ENCODE assay signal across 21 cellular contexts in genomic region chr1:19656134-19656779, GRCh38. TPM values are rescaled to one million over a fixed set of nuclear protein-coding genes. Genes with fewer than 3 reads are reported as not detected.
DNase-seq lines count a peak whose midpoint lies in the region; ATAC-seq, FAIRE-seq and TF ChIP-seq lines count a peak whose summit lies in the region.
"Had no signal": no experiment of that assay in that cellular context is flagged by ENCODE, and none has a peak within 500 bp of the region (broad histone marks: within the 10 kb centered on the region; RNA-seq: fewer than 3 reads in every experiment).

No MANE protein-coding gene starts in this region.

- H2BK12ac ChIP-seq in neuronal stem cell (ENCODE audit: low read length): no peak overlapping the region

- peak overlapping the region; percentile 7 for H3K4me3 Mint-ChIP-seq in endothelial cell (ENCODE audit: unreplicated experiment)
- H3K4me3 Mint-ChIP-seq: CD4-positive, CD25-positive, alpha-beta regulatory T cell had no signal

- no peaks in the 10 kb centered on the region for H3K36me3 Mint-ChIP-seq in endothelial cell (ENCODE audit: low read depth, unreplicated experiment)
- H3K36me3 Mint-ChIP-seq: CD4-positive, CD25-positive, alpha-beta regulatory T cell had no signal

- H2BK15ac ChIP-seq in neuronal stem cell (ENCODE audit: low read length): no peak overlapping the region

- no peak for ATAC-seq in left lobe of liver

- H3K27ac Mint-ChIP-seq in endothelial cell (ENCODE audit: unreplicated experiment): peak overlapping the region; percentile 33
- H3K27ac Mint-ChIP-seq: CD4-positive, CD25-positive, alpha-beta regulatory T cell had no signal

- H3K27me3 ChIP-seq in neuronal stem cell (ENCODE audit: control insufficient read depth in 3 of 3, insufficient read depth in 3 of 3, low read depth in 1 of 3, low read length in 3 of 3): peaks cover 0 to 2% (median 2%) of the 10 kb centered on the region in 3 experiments
- H3K27me3 ChIP-seq: BLaER1, Peyer's patch, SJSA1 had no signal

- H3K4me2 ChIP-seq in neuronal stem cell (ENCODE audit: insufficient read depth, low read length, poor library complexity, severe bottlenecking): no peak overlapping the region
- H3K4me2 ChIP-seq: BLaER1 had no signal

- TF ChIP-seq POLR2A in NB4 (IDR thresholded peaks at IDR 0.05; ENCODE audit: extremely low read depth, insufficient read length) (no peak), GM12892 (IDR thresholded peaks at IDR 0.05; ENCODE audit: low read depth, low read length) (no peak)

- FAIRE-seq in GM12892 (lab: Jason Lieb, UNC): no peak

- H3K9ac ChIP-seq in neuronal stem cell (ENCODE audit: low read depth, low read length, poor library complexity): no peak overlapping the region
- H3K9ac ChIP-seq: BLaER1, GM23248 had no signal

- DNase-seq in SIG-M5 treated with dmso at 0.1 percent for 504 hours (lab: John Stamatoyannopoulos, UW; ENCODE audit: unreplicated experiment) (peak; percentile 24), SIG-M5 (lab: John Stamatoyannopoulos, UW) (no peak), NB4 (ENCODE audit: low read depth) (peak; percentile 32), endothelial cell (ENCODE audit: low spot score) (no peak), neuronal stem cell (ENCODE audit: low spot score) (no peak), GM12892 (ENCODE audit: insufficient read length) (no peak), left lobe of liver (ENCODE audit: low spot score) (no peak)
- no peak for DNase-seq in stimulated activated CD4-positive, alpha-beta T cell treated with anti-CD3 and anti-CD28 coated beads, Interleukin-2, amount 100 ng/mL, for 24 hours
- DNase-seq: CD4-positive, CD25-positive, alpha-beta regulatory T cell; H9; Kasumi-1; NCI-H2029; NCI-H446 treated with DMSO at 0.1 percent for 48 hours; NCI-H526 treated with DMSO at 0.1 percent for 48 hours had no signal

- no peak for TF ChIP-seq CTCF in NB4 (IDR thresholded peaks at IDR 0.05; ENCODE audit: low read depth, low read length)
- TF ChIP-seq CTCF in endothelial cell (IDR thresholded peaks at IDR 0.05; ENCODE audit: unreplicated experiment): no peak

- no peak overlapping the region for H2AFZ ChIP-seq in neuronal stem cell (ENCODE audit: low read length)
- H2AFZ ChIP-seq: GM23248 had no signal

- no peaks in the 10 kb centered on the region for H3K79me1 ChIP-seq in neuronal stem cell (ENCODE audit: low read depth, low read length)

- H3K4me1 Mint-ChIP-seq in endothelial cell (ENCODE audit: unreplicated experiment): peaks cover 9% of the 10 kb centered on the region

- no peak overlapping the region for H3K4me3 ChIP-seq in NB4 (ENCODE audit: low read depth, low read length)
- no peak overlapping the region for H3K4me3 ChIP-seq in neuronal stem cell (ENCODE audit: low read length in 2 of 2)
- H3K4me3 ChIP-seq: BLaER1, GM23248, Peyer's patch, SJSA1 had no signal

- H2AK5ac ChIP-seq in neuronal stem cell (ENCODE audit: low read depth, low read length): peak overlapping the region; percentile 19

- peaks cover 1 to 20% of the 10 kb centered on the region in 2 donors for H3K4me1 ChIP-seq in neuronal stem cell (ENCODE audit: control insufficient read depth in 2 of 2, insufficient read depth in 1 of 2, low read depth in 1 of 2, low read length in 2 of 2)

- H3K4ac ChIP-seq in neuronal stem cell (ENCODE audit: low read length): no peak overlapping the region

- WGBS in neuronal stem cell (ENCODE audit: extremely low coverage in 2 of 2, insufficient read length in 2 of 2, insufficient replicate concordance in 1 of 2), 2 donors: no CpG with 5 or more reads among the region's 9 CpGs

- no peak overlapping the region for H3K18ac ChIP-seq in neuronal stem cell (ENCODE audit: low read length)

- no peak overlapping the region for H4K8ac ChIP-seq in neuronal stem cell (ENCODE audit: low read depth, low read length)

- H2BK120ac ChIP-seq in neuronal stem cell (ENCODE audit: low read depth, low read length): no peak overlapping the region

- no peaks in the 10 kb centered on the region for H3K9me3 ChIP-seq in neuronal stem cell (replicated peaks in 1 of 2; ENCODE audit: control insufficient read depth in 2 of 2, insufficient read depth in 1 of 2, low read depth in 1 of 2, low read length in 2 of 2)
- H3K9me3 ChIP-seq: BLaER1, Peyer's patch, SJSA1 had no signal

- no peak overlapping the region for H3K14ac ChIP-seq in neuronal stem cell (ENCODE audit: low read length)

- no peaks in the 10 kb centered on the region for H3K9me3 Mint-ChIP-seq in endothelial cell (ENCODE audit: unreplicated experiment)
- H3K9me3 Mint-ChIP-seq: CD4-positive, CD25-positive, alpha-beta regulatory T cell; H9 had no signal

- no peak overlapping the region for H2BK5ac ChIP-seq in neuronal stem cell (ENCODE audit: low read length)

- no peak overlapping the region for H4K91ac ChIP-seq in neuronal stem cell (ENCODE audit: low read depth, low read length, poor library complexity)

- peaks cover 4% of the 10 kb centered on the region for H3K27me3 Mint-ChIP-seq in endothelial cell (ENCODE audit: unreplicated experiment)

- H3K23ac ChIP-seq in neuronal stem cell (ENCODE audit: low read depth, low read length, poor library complexity): no peak overlapping the region

- H3K27ac ChIP-seq in neuronal stem cell (replicated peaks; ENCODE audit: low read length): no peak overlapping the region
- H3K27ac ChIP-seq: BLaER1, GM23248, SJSA1 had no signal

- no peaks in the 10 kb centered on the region for H3K36me3 ChIP-seq in neuronal stem cell (replicated peaks in 1 of 2; ENCODE audit: control insufficient read depth in 2 of 2, insufficient read depth in 2 of 2, low read length in 2 of 2)
- H3K36me3 ChIP-seq: BLaER1, SJSA1 had no signal

RNA-seq across cellular contexts. Expression of gene HTR6, which starts 8.4 kb away (rescaled TPM):
- not detected for total RNA-seq in endothelial cell (ENCODE audit: unreplicated experiment)
- 0.26 TPM for polyA plus RNA-seq in neuronal stem cell (2013, experiment 1 of 2)
- 0.18 TPM for polyA plus RNA-seq in neuronal stem cell (2013, experiment 2 of 2)
- not detected for polyA plus RNA-seq in GM12892 (2012; ENCODE audit: missing spikeins)
- total RNA-seq in left lobe of liver: not detected
- total RNA-seq: A172; CD4-positive, CD25-positive, alpha-beta regulatory T cell; GM23248; HT-29; M059J; SJSA1 had no signal
- polyA plus RNA-seq: GM23248 had no signal

RNA-seq across cellular contexts. Expression of gene NBL1, which starts 12.1 kb away (rescaled TPM):
- total RNA-seq in endothelial cell (ENCODE audit: unreplicated experiment) (38.1 TPM), left lobe of liver (2.5 TPM)
- 21.8 TPM for polyA plus RNA-seq in neuronal stem cell (2013, experiment 1 of 2)
- 20.7 TPM for polyA plus RNA-seq in neuronal stem cell (2013, experiment 2 of 2)
- polyA plus RNA-seq in GM12892 (2012; ENCODE audit: missing spikeins): 1.2 TPM

Comparison
In these comparisons a context has a peak if more than half of its experiments do, and no peak if none do; other contexts are left out.
1. DNase-seq: peak in SIG-M5 treated with dmso at 0.1 percent for 504 hours (single experiment) and NB4 (single experiment); none in SIG-M5 (single experiment), endothelial cell (single experiment), neuronal stem cell (single experiment), GM12892 (single experiment), left lobe of liver (single experiment) and stimulated activated CD4-positive, alpha-beta T cell treated with anti-CD3 and anti-CD28 coated beads, Interleukin-2, amount 100 ng/mL, for 24 hours (0 of 2).
2. RNA of gene NBL1, which starts 12.1 kb away (total RNA-seq): 38.1 TPM in endothelial cell (single experiment); 2.5 TPM in left lobe of liver (single experiment); every median in the first group is over 10 times any median in the second.